ENCODE assay signal across 1 cellular context in genomic region chr10:95531994-95532399, GRCh38.
TF ChIP-seq lines count a peak whose summit lies in the region.

No MANE protein-coding gene starts in this region.

TF ChIP-seq in HepG2, 621 proteins besides CTCF, POLR2A, EP300 and RAD21 (continued from another document):
- TF ChIP-seq ZNF546 (CRISPR knock-in tag; conservative IDR thresholded peaks at IDR 0.05) (no peak), POGK (CRISPR knock-in tag; conservative IDR thresholded peaks at IDR 0.05) (no peak), TFDP2 (CRISPR knock-in tag; IDR thresholded peaks at IDR 0.05) (no peak), FOXK2 (IDR thresholded peaks at IDR 0.05) (no peak), MYC (CRISPR knock-in tag; IDR thresholded peaks at IDR 0.05; ENCODE audit: borderline replicate concordance) (no peak), MTA3 (CRISPR knock-in tag; IDR thresholded peaks at IDR 0.05) (no peak), SKI (IDR thresholded peaks at IDR 0.05; ENCODE audit: partially characterized antibody) (no peak), ZFP91 (CRISPR knock-in tag; IDR thresholded peaks at IDR 0.05; ENCODE audit: borderline replicate concordance) (no peak)
TF ChIP-seq in HepG2: peak in this region for 0.
